Comparison of ENCODE assay signal across 1 cellular context in the genomic region with DNA sequence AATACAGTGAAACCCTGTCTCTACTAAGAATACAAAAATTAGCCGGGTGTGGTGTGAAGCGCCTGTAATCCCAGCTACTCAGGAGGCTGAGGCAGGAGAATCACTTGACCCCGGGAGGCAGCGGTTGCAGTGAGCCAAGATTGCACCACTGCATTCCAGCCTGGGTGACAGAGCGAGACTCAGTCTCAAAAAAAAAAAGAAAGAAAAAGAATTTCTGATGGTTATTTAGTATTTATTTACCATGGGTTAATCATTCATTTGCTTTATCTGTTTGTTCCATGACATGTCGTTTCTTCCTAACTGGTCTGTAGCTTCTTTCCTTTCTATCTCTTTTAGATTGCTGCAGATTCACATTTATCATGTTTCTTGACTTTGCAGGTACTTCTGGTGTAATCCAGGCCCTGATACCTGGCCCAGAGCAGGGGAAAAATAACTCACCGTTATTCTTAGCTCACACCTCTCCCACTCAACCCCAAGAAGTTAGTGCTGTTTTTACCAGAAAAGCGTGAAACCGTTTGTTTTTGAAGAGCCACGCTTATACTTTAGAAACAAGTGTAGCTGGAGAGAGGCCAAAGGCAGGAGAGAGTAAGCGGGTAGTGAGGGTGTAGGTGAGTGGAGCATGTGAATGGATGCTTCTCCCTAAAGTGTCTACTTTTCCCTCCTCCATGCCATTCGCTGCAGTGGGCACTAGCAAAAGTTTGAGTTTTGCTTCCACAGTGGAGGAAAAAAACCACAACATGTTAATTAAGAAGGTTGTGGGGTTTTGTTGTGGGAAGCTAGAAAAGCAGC.
TF ChIP-seq lines count a peak whose summit lies in the region.

No MANE protein-coding gene starts in this region.

TF ChIP-seq in IMR-90, 13 proteins besides CTCF, POLR2A, EP300 and RAD21:
- TF ChIP-seq ELK1 (IDR thresholded peaks at IDR 0.05; ENCODE audit: borderline replicate concordance, low read depth, low read length) (no peak), BHLHE40 (IDR thresholded peaks at IDR 0.05; ENCODE audit: low read depth, low read length) (no peak), CEBPB (IDR thresholded peaks at IDR 0.05; ENCODE audit: low read depth, low read length) (peak; percentile 23; the same call in 1 of the 2 replicates)
